ENCODE assay signal across 25 cellular contexts in genomic region chr7:38190010-38190409, GRCh38. TPM values are rescaled to one million over a fixed set of nuclear protein-coding genes. Genes with fewer than 3 reads are reported as not detected.
DNase-seq lines count a peak whose midpoint lies in the region; ATAC-seq, FAIRE-seq and TF ChIP-seq lines count a peak whose summit lies in the region.
"Had no signal": no experiment of that assay in that cellular context is flagged by ENCODE, and none has a peak within 500 bp of the region (broad histone marks: within the 10 kb centered on the region; RNA-seq: fewer than 3 reads in every experiment).

No MANE protein-coding gene starts in this region.

- H3K9me3 ChIP-seq in GM23248 (ENCODE audit: low read depth) = no peaks in the 10 kb centered on the region
- H3K9me3 ChIP-seq in GM12878 (replicated peaks; ENCODE audit: control insufficient read depth, insufficient read depth, low read length) = peaks cover 4% of the 10 kb centered on the region
- H3K9me3 ChIP-seq: body of pancreas, testis had no signal

- SMC1A ChIA-PET in GM12878 (lab: Charles Lee; ENCODE audit: uncharacterized antibody, unreplicated experiment) = interaction anchor here (1.5 to 2.4 kb wide), 2 partner anchors 49 to 81 kb away, joined by 4 to 12 read pairs; no protein-coding TSS in a partner anchor

- H3K27me3 ChIP-seq in GM23248 (replicated peaks; ENCODE audit: insufficient read depth) = no peaks in the 10 kb centered on the region
- no peaks in the 10 kb centered on the region for H3K27me3 ChIP-seq in GM12878 (replicated peaks in 1 of 2; ENCODE audit: control insufficient read depth in 2 of 2, insufficient read depth in 2 of 2, low read length in 1 of 2)
- no peaks in the 10 kb centered on the region for H3K27me3 ChIP-seq in foreskin keratinocyte
- H3K27me3 ChIP-seq: body of pancreas, MG63, testis, uterus had no signal

- TF ChIP-seq POLR2A in GM12878 (IDR thresholded peaks at IDR 0.05; ENCODE audit: low read depth, low read length) = no peak

- peaks cover 23% of the 10 kb centered on the region; the same call in 1 of the 2 replicates for H3F3A ChIP-seq in GM23248 (ENCODE audit: insufficient read depth)

- no TSS peak for BruUV-seq in GM12878 (replicated peaks; lab: Mats Ljungman, UMichigan)

- POLR2A ChIA-PET in GM12878 (lab: Charles Lee) = no interaction called here

- ATAC-seq in GM12878 (no peak), foreskin keratinocyte (peak; percentile 27), HG03159 (IDR thresholded peaks at IDR 0.05; ENCODE audit: unreplicated experiment) (no peak)
- ATAC-seq: activated T-helper 17 cell treated with anti-CD3 and anti-CD28 coated beads, Interleukin-2, amount 50 U/mL, for 72 hours; body of pancreas; esophagus mucosa; natural killer cell treated with Interleukin-12 subunit alpha and Interleukin-12 subunit beta and Interleukin-15 and Interleukin-18, amount 100 ng/mL, for 72 hours had no signal

- H2AFZ ChIP-seq in GM23248 (no peak overlapping the region), GM12878 (ENCODE audit: control insufficient read depth, low read depth, low read length) (no peak overlapping the region)

- H4K20me1 ChIP-seq in GM23248 (ENCODE audit: insufficient read depth) (no peaks in the 10 kb centered on the region), GM12878 (ENCODE audit: control insufficient read depth, insufficient read depth) (no peaks in the 10 kb centered on the region)

- H3K9me2 ChIP-seq in GM23248 (ENCODE audit: insufficient read depth) = no peaks in the 10 kb centered on the region

- CTCF ChIA-PET in GM12878 (lab: Yijun Ruan, JAX) = interaction anchor here (0.6 kb wide), 1 partner anchor 152 kb away, joined by 3 read pairs; no protein-coding TSS in a partner anchor

- H3K4me1 ChIP-seq in GM23248 (ENCODE audit: insufficient read depth) = peaks cover 49% of the 10 kb centered on the region
- H3K4me1 ChIP-seq in GM12878 (ENCODE audit: control insufficient read depth, insufficient read depth, low read length) = peaks cover 39% of the 10 kb centered on the region
- peaks cover 20% of the 10 kb centered on the region for H3K4me1 ChIP-seq in foreskin keratinocyte

- no peak for TF ChIP-seq RAD21 in GM12878 (IDR thresholded peaks at IDR 0.05; ENCODE audit: insufficient read depth, low read depth, low read length)

- no peak for TF ChIP-seq EP300 in GM12878 (IDR thresholded peaks at IDR 0.05; ENCODE audit: borderline replicate concordance in 1 of 2, control insufficient read depth in 1 of 2, low read depth in 2 of 2, low read length in 2 of 2)

- H3K4me3 ChIP-seq in GM23248 = no peak overlapping the region
- no peak overlapping the region for H3K4me3 ChIP-seq in GM12878
- H3K4me3 ChIP-seq: body of pancreas, MG63, testis, uterus had no signal

- H3K9ac ChIP-seq in GM23248 (no peak overlapping the region), GM12878 (ENCODE audit: control insufficient read depth, insufficient read depth, low read length) (no peak overlapping the region)

- RAD21 ChIA-PET in GM12878 (lab: Charles Lee; ENCODE audit: unreplicated experiment) = no interaction called here

- H3K36me3 ChIP-seq in GM23248 (ENCODE audit: low read depth) (0 out of 2 replicates have a peak, but pooled peaks cover 3% of the 10 kb centered on the region), GM12878 (ENCODE audit: control insufficient read depth in 2 of 2, insufficient read depth in 2 of 2, low read length in 1 of 2) (0 out of 4 replicates have a peak, but pooled peaks cover 0 to 4% of the 10 kb centered on the region in 2 experiments)
- H3K36me3 ChIP-seq: uterus had no signal

- TF ChIP-seq CTCF in GM12878 (IDR thresholded peaks at IDR 0.05 in 2 of 3, conservative IDR thresholded peaks at IDR 0.05 in 1 of 3; ENCODE audit: control insufficient read depth in 2 of 3, extremely low read depth in 1 of 3, insufficient read depth in 1 of 3, low read depth in 3 of 3, low read length in 3 of 3) (no peak), foreskin keratinocyte (conservative IDR thresholded peaks at IDR 0.05) (no peak)

- intact Hi-C loops in GM12878 (cut with micrococcal nuclease; ENCODE audit: unreplicated experiment) = no loop called here

- no peak overlapping the region for H3K27ac ChIP-seq in GM23248
- peak overlapping the region; percentile 11; the same call in 1 of the 2 replicates for H3K27ac ChIP-seq in GM12878 (ENCODE audit: control insufficient read depth, insufficient read depth)
- no peak overlapping the region for H3K27ac ChIP-seq in foreskin keratinocyte
- H3K27ac ChIP-seq: body of pancreas, testis, uterus had no signal

- DNase-seq in Daoy (ENCODE audit: low read depth) = peak; percentile 42
- DNase-seq in GM23248 = peak; percentile 67
- DNase-seq in GM12878 (ENCODE audit: low read depth, low spot score) = no peak
- no peak for DNase-seq in foreskin keratinocyte
- DNase-seq in NCI-H146 (lab: John Stamatoyannopoulos, UW) = no peak
- no peak for DNase-seq in stimulated activated CD4-positive, alpha-beta T cell treated with anti-CD3 and anti-CD28 coated beads, Interleukin-12 subunit alpha, Interleukin-12 subunit beta, amount 100 ng/mL, for 4 hours
- DNase-seq: activated naive CD8-positive, alpha-beta T cell treated with anti-CD3 and anti-CD28 coated beads, Interleukin-2, amount 10 ng/mL, durations not matched to agents 7 days and 5 days; body of pancreas; effector memory CD4-positive, alpha-beta T cell; islet precursor cell; MG63; NCI-H1436; NCI-H2107; NCI-H446 treated with DMSO at 0.1 percent for 48 hours; NK-92 treated with Interleukin-12 subunit alpha and Interleukin-12 subunit beta, amount 100 ng/mL, for 24 hours; stimulated activated CD4-positive, alpha-beta T cell treated with anti-CD3 and anti-CD28 coated beads, Interleukin-4, amount 100 ng/mL, for 24 hours; stimulated activated naive CD4-positive, alpha-beta T cell treated with Interleukin-2 at 50 U/mL for 16 hours; T-helper 2 cell; testis; uterus had no signal

- in situ Hi-C loops in GM23248 (cut with MboI) (no loop called here), GM12878 (cut with MboI) (no loop called here)

- peak overlapping the region; percentile 41 for H3K4me2 ChIP-seq in GM23248 (ENCODE audit: unreplicated experiment)
- H3K4me2 ChIP-seq in GM12878 (ENCODE audit: control insufficient read depth, insufficient read depth) = 0 out of 2 replicates have a peak overlapping the region, but pooled peaks have one; percentile 32

- H3K79me2 ChIP-seq in GM23248 (ENCODE audit: insufficient read depth) (peaks cover 100% of the 10 kb centered on the region), GM12878 (ENCODE audit: control insufficient read depth, insufficient read depth, low read length) (peaks cover 96% of the 10 kb centered on the region)

- FAIRE-seq in GM12878 (lab: Jason Lieb, UNC) = no peak
- FAIRE-seq: colon had no signal

TF ChIP-seq in GM12878, 131 proteins besides CTCF, POLR2A, EP300 and RAD21 (continues in another document):
- no peak for TF ChIP-seq PML (IDR thresholded peaks at IDR 0.05; ENCODE audit: low read length)
- TF ChIP-seq KAT2A (conservative IDR thresholded peaks at IDR 0.05; ENCODE audit: control insufficient read depth, low read depth, low read length) = no peak
- no peak for TF ChIP-seq BCL11A (IDR thresholded peaks at IDR 0.05; ENCODE audit: low read depth, low read length)
- TF ChIP-seq TAF1 (IDR thresholded peaks at IDR 0.05; ENCODE audit: borderline replicate concordance, low read depth, low read length) = no peak
- TF ChIP-seq BHLHE40 (IDR thresholded peaks at IDR 0.05; ENCODE audit: borderline replicate concordance in 1 of 2, low read depth in 2 of 2, low read length in 1 of 2) = no peak
- no peak for TF ChIP-seq RCOR1 (conservative IDR thresholded peaks at IDR 0.05; ENCODE audit: low read depth, low read length)
- TF ChIP-seq ESRRA (IDR thresholded peaks at IDR 0.05; ENCODE audit: low read length) = no peak
- TF ChIP-seq SMAD5 (IDR thresholded peaks at IDR 0.05; ENCODE audit: low read depth) = no peak
- no peak for TF ChIP-seq SRF (IDR thresholded peaks at IDR 0.05; ENCODE audit: low read depth in 2 of 2, low read length in 2 of 2)
- TF ChIP-seq SREBF1 (IDR thresholded peaks at IDR 0.05; ENCODE audit: low read length) = no peak
- no peak for TF ChIP-seq RELA (IDR thresholded peaks at IDR 0.05; ENCODE audit: borderline replicate concordance, partially characterized antibody)
- TF ChIP-seq CREB1 (IDR thresholded peaks at IDR 0.05; ENCODE audit: low read depth) = no peak

RNA-seq across cellular contexts. Expression of gene STARD3NL, which starts 12.0 kb away (rescaled TPM):
- total RNA-seq in Daoy (2014; rRNA removed; shearing (Covaris generic)) = 146 and 165 TPM in 2 replicates
- total RNA-seq in GM23248 (2014; rRNA removed; shearing (Covaris generic)) = 44.8 and 68.1 TPM in 2 replicates
- polyA plus RNA-seq in GM23248 (2016; fragmentation: Nextera tagmentation; extraction: Ambion mirVana) = 64.0 and 66.3 TPM in 2 replicates
- 81.2 and 83.7 TPM in 2 replicates for total RNA-seq in GM12878 (2013; cell fraction: nucleolus; rRNA removed)
- 85.0 and 103 TPM in 2 replicates for total RNA-seq in GM12878 (2014; rRNA removed)
- 75.2 and 80.4 TPM in 2 replicates for total RNA-seq in GM12878 (2014; rRNA removed; fragmentation: Illumina TruSeq; extraction: Trizol)
- total RNA-seq in GM12878 (2021) = 62.9 and 66.1 TPM in 2 replicates
- 27.6 TPM for polyA plus RNA-seq in GM12878 (2011; ENCODE audit: low read depth)
- 133 and 173 TPM in 2 replicates for polyA plus RNA-seq in GM12878 (2011; rRNA removed)
- 61.8 and 66.8 TPM in 2 replicates for polyA plus RNA-seq in GM12878 (2011; cell fraction: cytosol; rRNA removed)
- 44.3 and 53.4 TPM in 2 replicates for polyA plus RNA-seq in GM12878 (2011; cell fraction: nucleus; rRNA removed)
- 35.5 and 48.1 TPM in 2 replicates for polyA plus RNA-seq in GM12878 (2012)
- 80.1 and 91.5 TPM in 2 replicates for polyA plus RNA-seq in GM12878 (2014; fragmentation: Illumina TruSeq; extraction: Trizol)
- 100 to 1,000 TPM in 1 of 2 experiments, 10 to 100 TPM in 1; 76.4 to 101 TPM for polyA plus RNA-seq in GM12878 (2014; fragmentation: Nextera tagmentation; extraction: Ambion mirVana)
- polyA plus RNA-seq in GM12878 (2014; rRNA removed) = 71.3 and 86.3 TPM in 2 replicates
- polyA plus RNA-seq in GM12878 (2016; fragmentation: Nextera tagmentation; extraction: Ambion mirVana) = 100 to 1,000 TPM; 120 to 128 TPM
- polyA minus RNA-seq in GM12878 (2011; rRNA and poly(A)+ RNA removed) = 50.3 and 64.1 TPM in 2 replicates
- polyA minus RNA-seq in GM12878 (2011; cell fraction: cytosol; rRNA and poly(A)+ RNA removed) = 14.7 and 17.2 TPM in 2 replicates
- 31.4 and 42.0 TPM in 2 replicates for polyA minus RNA-seq in GM12878 (2011; cell fraction: nucleus; rRNA and poly(A)+ RNA removed)
- 37.0 TPM in 2 replicates for total RNA-seq in foreskin keratinocyte
- 25.3 and 28.8 TPM in 2 replicates for polyA plus RNA-seq in foreskin keratinocyte

Comparison
In these comparisons a context has a peak if more than half of its experiments do, and no peak if none do; other contexts are left out.
1. DNase-seq: peak in Daoy (single experiment) and GM23248 (single experiment); none in GM12878 (single experiment), foreskin keratinocyte (0 of 2), NCI-H146 (single experiment) and stimulated activated CD4-positive, alpha-beta T cell treated with anti-CD3 and anti-CD28 coated beads, Interleukin-12 subunit alpha, Interleukin-12 subunit beta, amount 100 ng/mL, for 4 hours (single experiment).